ENCODE assay signal across 21 cellular contexts in the genomic region with DNA sequence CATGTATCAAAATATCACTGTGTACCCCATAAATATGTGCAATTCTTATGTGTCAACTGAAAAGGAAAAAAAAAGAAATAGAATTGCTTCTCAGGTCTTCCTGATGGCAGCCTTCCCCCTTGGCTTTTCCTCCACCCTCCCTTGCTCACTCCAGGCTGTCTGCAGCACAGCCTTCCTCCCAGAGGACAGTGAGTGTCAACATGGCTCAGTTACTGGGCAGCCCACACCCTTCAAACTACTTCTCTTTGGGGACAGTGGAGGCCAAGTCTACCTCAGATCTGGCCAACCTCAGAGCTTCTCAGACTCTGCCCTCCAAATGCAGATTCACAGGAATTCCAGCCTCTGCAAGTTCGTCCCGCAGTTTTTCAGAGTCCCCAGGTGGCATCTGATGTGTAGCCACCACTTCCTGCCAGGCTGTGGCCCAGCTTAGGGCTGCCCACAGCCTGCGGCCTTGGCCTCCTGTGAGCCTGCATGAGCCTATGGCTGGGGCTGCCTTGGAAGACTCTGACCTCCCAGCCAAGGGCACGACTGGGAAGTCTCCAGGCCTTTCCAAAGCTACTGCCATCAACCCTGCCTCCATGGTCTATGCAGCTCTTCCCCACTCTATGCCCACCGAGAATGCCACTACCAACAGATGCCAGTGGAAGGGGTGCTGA.
DNase-seq lines count a peak whose midpoint lies in the region; ATAC-seq, FAIRE-seq and TF ChIP-seq lines count a peak whose summit lies in the region.
"Had no signal": no experiment of that assay in that cellular context is flagged by ENCODE, and none has a peak within 500 bp of the region (broad histone marks: within the 10 kb centered on the region; RNA-seq: fewer than 3 reads in every experiment).

No MANE protein-coding gene starts in this region.

- peaks cover 2 to 7% (median 4%) of the 10 kb centered on the region in 11 experiments; a peak in 17 of 22 replicates for H3K9me3 ChIP-seq in BLaER1 treated with 17β-estradiol and CSF1 and Interleukin-3, amounts not matched to agents 10 nM and 100 nM (replicated peaks in 1 of 11)
- H3K9me3 ChIP-seq in HEK293 (ENCODE audit: control insufficient read depth, insufficient read depth, low read depth, low read length) (no peaks in the 10 kb centered on the region; the same call in 1 of the 2 replicates), H1 (ENCODE audit: insufficient read depth in 2 of 2, low read depth in 1 of 2, low read length in 1 of 2) (no peaks in the 10 kb centered on the region), psoas muscle (peaks cover 2% of the 10 kb centered on the region)
- H3K9me3 ChIP-seq: A549, BE2C, Caco-2 had no signal

- H2AFZ ChIP-seq in H1 (ENCODE audit: low read length), result no peak overlapping the region

- peaks cover 11 to 38% (median 19%) of the 10 kb centered on the region in 10 experiments for H3K4me1 ChIP-seq in BLaER1 treated with 17β-estradiol and CSF1 and Interleukin-3, amounts not matched to agents 10 nM and 100 nM
- H3K4me1 ChIP-seq in HEK293 (ENCODE audit: control insufficient read depth, insufficient read depth, low read length), result no peaks in the 10 kb centered on the region
- H3K4me1 ChIP-seq in H1 (replicated peaks in 1 of 4; ENCODE audit: control insufficient read depth in 3 of 4, insufficient read depth in 4 of 4, low read length in 3 of 4), result no peaks in the 10 kb centered on the region
- H3K4me1 ChIP-seq in psoas muscle, result no peaks in the 10 kb centered on the region
- H3K4me1 ChIP-seq: A549, BE2C, Caco-2 had no signal

- 89% methylated on average over 5 of the region's 5 CpGs; no CpG with 5 or more reads in 1 of the 2 experiments for WGBS in H1 (ENCODE audit: extremely low coverage in 1 of 2, insufficient coverage in 1 of 2, insufficient read length in 1 of 2, insufficient replicate concordance in 2 of 2, low coverage in 1 of 2, low lambda C conversion rate in 2 of 2, missing lambda C conversion rate in 1 of 2), 2 experiments
- WGBS in psoas muscle, 3 donors, result 62 to 78% (median 77%) methylated on average over 5 of the region's 5 CpGs

- H3K4me1 Mint-ChIP-seq in MCF 10A (ENCODE audit: insufficient read depth, unreplicated experiment), result no peaks in the 10 kb centered on the region

- H3K27ac ChIP-seq in BLaER1 treated with 17β-estradiol and CSF1 and Interleukin-3, amounts not matched to agents 10 nM and 100 nM, result peak overlapping the region in 1 of 11 experiments; percentile 11; a peak in 1 of 22 replicates
- H3K27ac ChIP-seq in HEK293 (ENCODE audit: extremely low read depth, low read depth, low read length) (no peak overlapping the region), H1 (ENCODE audit: low read depth, low read length) (no peak overlapping the region), psoas muscle (no peak overlapping the region)
- H3K27ac ChIP-seq: A549, KMS-11 had no signal

- no peak for TF ChIP-seq RAD21 in H1 (IDR thresholded peaks at IDR 0.05 in 1 of 2, conservative IDR thresholded peaks at IDR 0.05 in 1 of 2; ENCODE audit: low read depth in 2 of 2, low read length in 2 of 2)

- H3K23ac ChIP-seq in H1 (ENCODE audit: insufficient read length), result no peak overlapping the region

- H3K79me1 ChIP-seq in H1 (ENCODE audit: low read depth, low read length), result no peaks in the 10 kb centered on the region

- H3K36me3 Mint-ChIP-seq in MCF 10A (ENCODE audit: insufficient read depth, unreplicated experiment), result no peaks in the 10 kb centered on the region

- H4K8ac ChIP-seq in H1 (ENCODE audit: extremely low read depth, insufficient read depth, low read length), result no peak overlapping the region

- no peak overlapping the region for H2BK12ac ChIP-seq in H1 (ENCODE audit: low read depth, low read length)

- no peak overlapping the region for H3K4me3 Mint-ChIP-seq in MCF 10A (ENCODE audit: unreplicated experiment)
- H3K4me3 Mint-ChIP-seq: CD4-positive, alpha-beta memory T cell had no signal

- DNase-seq in H1 (ENCODE audit: low read depth in 1 of 2, low spot score in 2 of 2), result no peak
- DNase-seq in sciatic nerve (ENCODE audit: low spot score), result no peak
- no peak for DNase-seq in psoas muscle
- DNase-seq in MCF 10A (ENCODE audit: unreplicated experiment), result no peak
- no peak for DNase-seq in stimulated activated CD4-positive, alpha-beta T cell treated with anti-CD3 and anti-CD28 coated beads, Interleukin-4, amount 100 ng/mL, for 1 hour
- DNase-seq: BE2C; Caco-2; CD4-positive, alpha-beta memory T cell; DMS 273 treated with DMSO at 0.1 percent for 48 hours; DMS79 treated with DMSO at 0.1 percent for 48 hours; HCEC 1CT; NCI-H1436; NCI-H187 treated with DMSO at 0.1 percent for 48 hours; NCI-H2107; NK-92 treated with Interleukin-12 subunit alpha and Interleukin-12 subunit beta, amount 100 ng/mL, for 24 hours had no signal

- no peak overlapping the region for H2BK120ac ChIP-seq in H1 (replicated peaks; ENCODE audit: low read depth, low read length)

- no peak overlapping the region for H4K5ac ChIP-seq in H1 (ENCODE audit: insufficient read length, low read depth, low read length)

- H4K20me1 ChIP-seq in BLaER1 treated with 17β-estradiol and CSF1 and Interleukin-3, amounts not matched to agents 10 nM and 100 nM, result peaks cover 0 to 13% (median 0%) of the 10 kb centered on the region in 11 experiments; a peak in 6 of 22 replicates
- H4K20me1 ChIP-seq in H1 (replicated peaks in 1 of 2; ENCODE audit: control insufficient read depth in 1 of 2, insufficient read depth in 2 of 2, low read length in 2 of 2), result no peaks in the 10 kb centered on the region

- no peaks in the 10 kb centered on the region for H3K27me3 Mint-ChIP-seq in MCF 10A (ENCODE audit: insufficient read depth, unreplicated experiment)
- H3K27me3 Mint-ChIP-seq: CD4-positive, alpha-beta memory T cell had no signal

- TF ChIP-seq POLR2A in H1 (IDR thresholded peaks at IDR 0.05; ENCODE audit: control extremely low read depth in 1 of 2, low read depth in 2 of 2, low read length in 2 of 2), result no peak

- no peak for TF ChIP-seq CTCF in HEK293 (tag by site-specific recombination; IDR thresholded peaks at IDR 0.05)
- no peak for TF ChIP-seq CTCF in H1 (IDR thresholded peaks at IDR 0.05; ENCODE audit: control extremely low read depth in 1 of 3, insufficient read depth in 1 of 3, low read depth in 1 of 3, low read length in 3 of 3)
- no peak for TF ChIP-seq CTCF in psoas muscle (IDR thresholded peaks at IDR 0.05)
- TF ChIP-seq CTCF in MCF 10A (IDR thresholded peaks at IDR 0.05; ENCODE audit: unreplicated experiment), result no peak

- no peak for FAIRE-seq in H1 (lab: Jason Lieb, UNC)
- FAIRE-seq: A549, GM12878 had no signal

- H3K4me2 ChIP-seq in BLaER1 treated with 17β-estradiol and CSF1 and Interleukin-3, amounts not matched to agents 10 nM and 100 nM, result peak overlapping the region; percentile 14 to 51 (median 38); a peak in 18 of 22 replicates
- H3K4me2 ChIP-seq in H1 (ENCODE audit: insufficient read depth in 1 of 2, low read depth in 2 of 2, low read length in 2 of 2), result no peak overlapping the region
- H3K4me2 ChIP-seq: A549, KMS-11 had no signal

- no peak overlapping the region for H3K14ac ChIP-seq in H1 (ENCODE audit: insufficient read length)

- H2BK5ac ChIP-seq in H1 (ENCODE audit: low read depth, low read length), result no peak overlapping the region

- H3K4me3 ChIP-seq in BLaER1 treated with 17β-estradiol and CSF1 and Interleukin-3, amounts not matched to agents 10 nM and 100 nM, result no peak overlapping the region
- H3K4me3 ChIP-seq in HEK293 (ENCODE audit: low read depth, low read length), result no peak overlapping the region
- H3K4me3 ChIP-seq in H1 (ENCODE audit: extremely low read depth in 1 of 4, insufficient read depth in 2 of 4, low read depth in 3 of 4, low read length in 4 of 4), result no peak overlapping the region
- H3K4me3 ChIP-seq in psoas muscle, result no peak overlapping the region
- H3K4me3 ChIP-seq: A549, GM12878 had no signal

- no peak overlapping the region for H2AK5ac ChIP-seq in H1 (ENCODE audit: low read depth, low read length)

- no peaks in the 10 kb centered on the region for H3K27me3 ChIP-seq in BLaER1 treated with 17β-estradiol and CSF1 and Interleukin-3, amounts not matched to agents 10 nM and 100 nM
- no peaks in the 10 kb centered on the region for H3K27me3 ChIP-seq in H1 (replicated peaks in 1 of 4; ENCODE audit: control insufficient read depth in 3 of 4, extremely low read depth in 1 of 4, insufficient read depth in 3 of 4, low read length in 3 of 4)
- H3K27me3 ChIP-seq in psoas muscle (ENCODE audit: insufficient read depth in 3 of 3, low read length in 2 of 3), result peaks cover 0 to 1% (median 0%) of the 10 kb centered on the region in 3 donors

- ATAC-seq in sciatic nerve (peak; percentile 63), psoas muscle (no peak)
- ATAC-seq: A549, GM12878, SK-N-SH treated with all-trans-retinoic acid at 6 μM for 48 hours had no signal

- H3K79me2 ChIP-seq in H1 (ENCODE audit: control insufficient read depth in 1 of 2, insufficient read depth in 2 of 2, low read length in 2 of 2), result no peaks in the 10 kb centered on the region

- no peak overlapping the region for H3K27ac Mint-ChIP-seq in MCF 10A (ENCODE audit: low read depth, unreplicated experiment)

- H3K56ac ChIP-seq in H1 (replicated peaks; ENCODE audit: insufficient read length, low read depth, low read length), result no peak overlapping the region

- intact Hi-C loops in sciatic nerve (cut with DNase I) (no loop called here), psoas muscle (cut with DNase I) (no loop called here), MCF 10A (cut with micrococcal nuclease) (no loop called here)

- H3K9me3 Mint-ChIP-seq in MCF 10A (ENCODE audit: unreplicated experiment), result no peaks in the 10 kb centered on the region

- CTCF ChIA-PET in HEK293 (lab: Yijun Ruan, JAX) (interaction anchor here (0.6 kb wide), 1 partner anchor 71 kb away, joined by 3 read pairs; no protein-coding TSS in a partner anchor), H1 (lab: Charles Lee; ENCODE audit: partially characterized antibody) (interaction anchor here (0.6 to 3.8 kb wide), 10 partner anchors 11 to 451 kb away, joined by 3 to 17 read pairs (median 4); no protein-coding TSS in a partner anchor), MCF 10A (lab: Yijun Ruan, JAX) (no interaction called here)

- H3K9ac ChIP-seq in BLaER1 treated with 17β-estradiol and CSF1 and Interleukin-3, amounts not matched to agents 10 nM and 100 nM, result no peak overlapping the region
- H3K9ac ChIP-seq in H1 (replicated peaks in 1 of 4; ENCODE audit: extremely low read depth in 1 of 4, low read depth in 3 of 4, low read length in 3 of 4), result no peak overlapping the region
- H3K9ac ChIP-seq: KMS-11 had no signal

- H4K91ac ChIP-seq in H1 (replicated peaks; ENCODE audit: insufficient read length, low read length), result no peak overlapping the region

- H3K36me3 ChIP-seq in BLaER1 treated with 17β-estradiol and CSF1 and Interleukin-3, amounts not matched to agents 10 nM and 100 nM, result no peaks in the 10 kb centered on the region
- H3K36me3 ChIP-seq in HEK293 (ENCODE audit: control insufficient read depth in 2 of 2, insufficient read depth in 1 of 2, low read length in 2 of 2), result no peaks in the 10 kb centered on the region
- H3K36me3 ChIP-seq in H1 (ENCODE audit: control insufficient read depth in 2 of 4, insufficient read depth in 4 of 4, low read length in 3 of 4), result no peaks in the 10 kb centered on the region
- no peaks in the 10 kb centered on the region for H3K36me3 ChIP-seq in psoas muscle (ENCODE audit: insufficient read depth in 1 of 2, low read depth in 1 of 2)
- H3K36me3 ChIP-seq: BE2C had no signal

- no TSS peak for BruUV-seq in MCF 10A (replicated peaks; lab: Mats Ljungman, UMichigan)

- POLR2A ChIA-PET in HEK293 (lab: Yijun Ruan, JAX), result no interaction called here
- POLR2A ChIA-PET in H1 (lab: Charles Lee; ENCODE audit: partially characterized antibody), result interaction anchor here (0.8 kb wide), 1 partner anchor 9 kb away, joined by 3 read pairs; no protein-coding TSS in a partner anchor
- POLR2A ChIA-PET in MCF 10A (lab: Yijun Ruan, JAX), result no interaction called here

- no peak for TF ChIP-seq EP300 in H1 (IDR thresholded peaks at IDR 0.05; ENCODE audit: borderline replicate concordance in 1 of 2, low read depth in 2 of 2, low read length in 2 of 2)

- H3K4ac ChIP-seq in H1 (replicated peaks; ENCODE audit: insufficient read length, low read depth, low read length), result peak overlapping the region; percentile 53

- H2BK20ac ChIP-seq in H1 (ENCODE audit: low read length), result no peak overlapping the region

- no peak overlapping the region for H2BK15ac ChIP-seq in H1 (ENCODE audit: low read length)

- no peak overlapping the region for H3K18ac ChIP-seq in H1 (ENCODE audit: extremely low read depth, low read length)

- no peaks in the 10 kb centered on the region for H3K23me2 ChIP-seq in H1 (ENCODE audit: low read depth, low read length)

Comparison
In these comparisons a context has a peak if more than half of its experiments do, and no peak if none do; other contexts are left out.
1. H3K4me2 ChIP-seq: peak in BLaER1 treated with 17β-estradiol and CSF1 and Interleukin-3, amounts not matched to agents 10 nM and 100 nM (11 of 11); none in H1 (0 of 2).